In the genomic region with DNA sequence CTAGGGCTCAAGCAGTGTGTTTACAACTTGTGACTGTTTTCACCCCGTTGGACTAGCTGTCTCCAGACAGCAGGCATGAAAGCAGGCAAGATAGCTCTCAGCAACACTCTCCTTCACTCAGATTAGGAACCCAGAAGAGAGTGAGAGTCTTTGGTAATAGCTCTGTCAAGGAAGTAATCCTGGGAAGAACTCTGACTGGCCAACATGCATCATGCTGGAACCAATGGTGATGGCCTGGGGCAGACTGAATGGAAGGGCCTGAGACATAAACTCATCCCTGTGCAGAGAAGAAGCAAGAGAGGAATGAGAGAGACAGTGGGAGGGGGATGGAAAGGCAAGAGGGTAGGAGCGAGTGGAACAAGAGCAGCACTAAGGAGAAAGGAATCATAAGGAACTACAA, we compare ENCODE assay signal across 1 cellular context.
TF ChIP-seq lines count a peak whose summit lies in the region.

No MANE protein-coding gene starts in this region.

TF ChIP-seq in HCT116, 20 proteins besides CTCF, POLR2A, EP300 and RAD21:
- no peak for TF ChIP-seq CBX3 (IDR thresholded peaks at IDR 0.05; ENCODE audit: low read depth)
- no peak for TF ChIP-seq ZNF274 (IDR thresholded peaks at IDR 0.05; ENCODE audit: low read depth, low read length)
- no peak for TF ChIP-seq EGR1 (IDR thresholded peaks at IDR 0.05; ENCODE audit: low read depth)
- TF ChIP-seq EZH2phosphoT487 (IDR thresholded peaks at IDR 0.05; ENCODE audit: borderline replicate concordance), result no peak
- TF ChIP-seq, protein P1, sequence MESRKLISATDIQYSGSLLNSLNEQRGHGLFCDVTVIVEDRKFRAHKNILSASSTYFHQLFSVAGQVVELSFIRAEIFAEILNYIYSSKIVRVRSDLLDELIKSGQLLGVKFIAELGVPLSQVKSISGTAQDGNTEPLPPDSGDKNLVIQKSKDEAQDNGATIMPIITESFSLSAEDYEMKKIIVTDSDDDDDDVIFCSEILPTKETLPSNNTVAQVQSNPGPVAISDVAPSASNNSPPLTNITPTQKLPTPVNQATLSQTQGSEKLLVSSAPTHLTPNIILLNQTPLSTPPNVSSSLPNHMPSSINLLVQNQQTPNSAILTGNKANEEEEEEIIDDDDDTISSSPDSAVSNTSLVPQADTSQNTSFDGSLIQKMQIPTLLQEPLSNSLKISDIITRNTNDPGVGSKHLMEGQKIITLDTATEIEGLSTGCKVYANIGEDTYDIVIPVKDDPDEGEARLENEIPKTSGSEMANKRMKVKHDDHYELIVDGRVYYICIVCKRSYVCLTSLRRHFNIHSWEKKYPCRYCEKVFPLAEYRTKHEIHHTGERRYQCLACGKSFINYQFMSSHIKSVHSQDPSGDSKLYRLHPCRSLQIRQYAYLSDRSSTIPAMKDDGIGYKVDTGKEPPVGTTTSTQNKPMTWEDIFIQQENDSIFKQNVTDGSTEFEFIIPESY (IDR thresholded peaks at IDR 0.05; ENCODE audit: extremely low read depth, insufficient replicate concordance, low read length), result no peak
- no peak for TF ChIP-seq SP1 (IDR thresholded peaks at IDR 0.05; ENCODE audit: low read depth)
- TF ChIP-seq FOSL1 (IDR thresholded peaks at IDR 0.05; ENCODE audit: low read depth), result no peak
- no peak for TF ChIP-seq ZFX (IDR thresholded peaks at IDR 0.05)
- TF ChIP-seq, protein P2, sequence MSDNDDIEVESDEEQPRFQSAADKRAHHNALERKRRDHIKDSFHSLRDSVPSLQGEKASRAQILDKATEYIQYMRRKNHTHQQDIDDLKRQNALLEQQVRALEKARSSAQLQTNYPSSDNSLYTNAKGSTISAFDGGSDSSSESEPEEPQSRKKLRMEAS (IDR thresholded peaks at IDR 0.05), result no peak
- no peak for TF ChIP-seq CEBPB (IDR thresholded peaks at IDR 0.05; ENCODE audit: low read depth)
- no peak for TF ChIP-seq ELF1 (IDR thresholded peaks at IDR 0.05; ENCODE audit: borderline replicate concordance, low read depth)
